ENCODE assay signal across 23 cellular contexts in the genomic region with DNA sequence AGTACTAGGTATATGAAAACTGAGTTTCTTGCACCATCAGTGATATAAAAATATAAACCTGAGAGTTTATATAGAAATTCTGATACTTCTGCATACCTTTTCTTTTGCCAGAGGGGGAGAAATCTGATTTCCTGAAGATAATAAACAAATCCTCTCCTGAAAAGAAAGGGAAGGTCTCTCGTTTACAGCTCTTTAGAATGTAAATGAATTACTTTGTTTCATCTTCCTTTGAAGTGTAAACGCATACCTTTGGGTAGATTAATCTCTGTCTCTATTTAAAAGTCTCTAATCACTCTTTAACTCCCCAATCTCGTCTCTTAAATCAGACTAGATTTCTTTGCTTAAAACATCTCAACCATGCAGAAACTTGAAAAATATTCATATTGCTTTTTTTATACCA.
"Had no signal": no experiment of that assay in that cellular context is flagged by ENCODE, and none has a peak within 500 bp of the region (broad histone marks: within the 10 kb centered on the region; RNA-seq: fewer than 3 reads in every experiment).

No MANE protein-coding gene starts in this region.

- H3K4me1 Mint-ChIP-seq: activated naive CD4-positive, alpha-beta T cell treated with anti-CD3 and anti-CD28 coated beads, Interleukin-2, amount 50 U/mL, for 24 hours had no signal

- H3K9me3 Mint-ChIP-seq: activated T-helper 1 cell treated with anti-CD3 and anti-CD28 coated beads, Interleukin-12 subunit alpha, Interleukin-12 subunit beta, Interleukin-2, Interleukin-4 antibody, amounts not matched to agents 30 ng/mL and 10 ng/mL and 1 ng/mL, durations not matched to agents 14 hours and 24 hours and 36 hours had no signal

- H3K27me3 Mint-ChIP-seq: activated naive CD4-positive, alpha-beta T cell treated with anti-CD3 and anti-CD28 coated beads, Interleukin-2, amount 50 U/mL, for 24 hours had no signal

- H3K36me3 ChIP-seq: WERI-Rb-1 had no signal

- H3K4me3 Mint-ChIP-seq: activated CD8-positive, alpha-beta T cell treated with anti-CD3 and anti-CD28 coated beads, Interleukin-2, amount 10 ng/mL, durations not matched to agents 7 days and 5 days; activated naive CD4-positive, alpha-beta T cell treated with anti-CD3 and anti-CD28 coated beads, Interleukin-2, amount 50 U/mL, for 24 hours; activated T-helper 1 cell treated with anti-CD3 and anti-CD28 coated beads, Interleukin-12 subunit alpha, Interleukin-12 subunit beta, Interleukin-2, Interleukin-4 antibody, amounts not matched to agents 30 ng/mL and 10 ng/mL and 1 ng/mL, durations not matched to agents 14 hours and 24 hours and 36 hours had no signal

- H3K27me3 ChIP-seq: breast epithelium had no signal

- ATAC-seq: activated CD4-positive, CD25-positive, alpha-beta regulatory T cell treated with anti-CD3 and anti-CD28 coated beads, Interleukin-2, amount 50 U/mL, for 24 hours; activated CD8-positive, alpha-beta T cell treated with anti-CD3 and anti-CD28 coated beads, Interleukin-2, amount 10 ng/mL, durations not matched to agents 7 days and 5 days; Right ventricle myocardium inferior had no signal

- H3K27ac ChIP-seq: breast epithelium, SK-N-MC, WERI-Rb-1 had no signal

- H3K4me1 ChIP-seq: breast epithelium had no signal

- H3K4me3 ChIP-seq: breast epithelium, SK-N-MC had no signal

- H3K36me3 Mint-ChIP-seq: activated naive CD4-positive, alpha-beta T cell treated with anti-CD3 and anti-CD28 coated beads, Interleukin-2, amount 50 U/mL, for 24 hours had no signal

- DNase-seq: activated CD4-positive, alpha-beta T cell treated with anti-CD3 and anti-CD28 coated beads for 48 hours; activated CD4-positive, alpha-beta T cell treated with anti-CD3 and anti-CD28 coated beads, Interleukin-2, amount 50 U/mL, for 4 hours; activated CD8-positive, alpha-beta memory T cell treated with anti-CD3 and anti-CD28 coated beads, Interleukin-2, amount 50 U/mL, for 48 hours; activated CD8-positive, alpha-beta T cell treated with anti-CD3 and anti-CD28 coated beads, Interleukin-2, amount 10 ng/mL, durations not matched to agents 7 days and 5 days; activated effector memory CD4-positive, alpha-beta T cell treated with Interleukin-2 at 50 U/mL for 16 hours; activated naive CD4-positive, alpha-beta T cell; activated T-cell treated with anti-CD3 and anti-CD28 coated beads, Interleukin-2, amount 50 U/mL, for 1 hour; aorta; caudate nucleus; KG1; NCI-H1092; NCI-H1417 treated with DMSO at 0.1 percent for 48 hours; NCI-H1694 treated with DMSO at 0.1 percent for 48 hours; NCI-H2081; NCI-H524; T-helper 1 cell; WERI-Rb-1 had no signal

- H3K27ac Mint-ChIP-seq: activated CD8-positive, alpha-beta T cell treated with anti-CD3 and anti-CD28 coated beads, Interleukin-2, amount 10 ng/mL, durations not matched to agents 7 days and 5 days; activated naive CD4-positive, alpha-beta T cell treated with anti-CD3 and anti-CD28 coated beads, Interleukin-2, amount 50 U/mL, for 24 hours; activated T-helper 1 cell treated with anti-CD3 and anti-CD28 coated beads, Interleukin-12 subunit alpha, Interleukin-12 subunit beta, Interleukin-2, Interleukin-4 antibody, amounts not matched to agents 30 ng/mL and 10 ng/mL and 1 ng/mL, durations not matched to agents 14 hours and 24 hours and 36 hours had no signal

- H3K9me3 ChIP-seq: breast epithelium had no signal
